In genomic region chr10:60384708-60385398, GRCh38 we compare ENCODE assay signal across 11 cellular contexts. TPM values are rescaled to one million over a fixed set of nuclear protein-coding genes. Genes with fewer than 3 reads are reported as not detected.
DNase-seq lines count a peak whose midpoint lies in the region; ATAC-seq and TF ChIP-seq lines count a peak whose summit lies in the region.
"Had no signal": no experiment of that assay in that cellular context is flagged by ENCODE, and none has a peak within 500 bp of the region (broad histone marks: within the 10 kb centered on the region; RNA-seq: fewer than 3 reads in every experiment).

No MANE protein-coding gene starts in this region.

- no peak for TF ChIP-seq CTCF in astrocyte of the spinal cord (IDR thresholded peaks at IDR 0.05; ENCODE audit: low read depth, low read length)

- H3K4me3 ChIP-seq in astrocyte of the spinal cord (ENCODE audit: low read depth, low read length), result no peak overlapping the region
- H3K4me3 ChIP-seq: esophagus squamous epithelium had no signal

- in situ Hi-C loops in astrocyte of the spinal cord (cut with HindIII; ENCODE audit: low sequenced_read_pairs), result no loop called here

- ATAC-seq in HG03045 (IDR thresholded peaks at IDR 0.05; ENCODE audit: unreplicated experiment) (no peak), esophagus mucosa (no peak), GM19463 (IDR thresholded peaks at IDR 0.05; ENCODE audit: unreplicated experiment) (no peak)

- DNase-seq in 8988T (peak; percentile 32), HK-2 (ENCODE audit: unreplicated experiment) (peak; percentile 62), astrocyte of the spinal cord (ENCODE audit: low read depth, low spot score) (peak; percentile 95), inferior parietal cortex (ENCODE audit: extremely low spot score) (peak; percentile 68), UCSD-AML1 (lab: John Stamatoyannopoulos, UW; ENCODE audit: unreplicated experiment) (no peak)
- DNase-seq: CD4-positive, alpha-beta memory T cell; esophagus squamous epithelium; RPMI8226 had no signal

RNA-seq across cellular contexts. Expression of gene ANK3, which starts 4.8 kb away (rescaled TPM):
- 39.1 TPM for total RNA-seq in esophagus mucosa
